Comparison of ENCODE assay signal across 8 cellular contexts in the genomic region with DNA sequence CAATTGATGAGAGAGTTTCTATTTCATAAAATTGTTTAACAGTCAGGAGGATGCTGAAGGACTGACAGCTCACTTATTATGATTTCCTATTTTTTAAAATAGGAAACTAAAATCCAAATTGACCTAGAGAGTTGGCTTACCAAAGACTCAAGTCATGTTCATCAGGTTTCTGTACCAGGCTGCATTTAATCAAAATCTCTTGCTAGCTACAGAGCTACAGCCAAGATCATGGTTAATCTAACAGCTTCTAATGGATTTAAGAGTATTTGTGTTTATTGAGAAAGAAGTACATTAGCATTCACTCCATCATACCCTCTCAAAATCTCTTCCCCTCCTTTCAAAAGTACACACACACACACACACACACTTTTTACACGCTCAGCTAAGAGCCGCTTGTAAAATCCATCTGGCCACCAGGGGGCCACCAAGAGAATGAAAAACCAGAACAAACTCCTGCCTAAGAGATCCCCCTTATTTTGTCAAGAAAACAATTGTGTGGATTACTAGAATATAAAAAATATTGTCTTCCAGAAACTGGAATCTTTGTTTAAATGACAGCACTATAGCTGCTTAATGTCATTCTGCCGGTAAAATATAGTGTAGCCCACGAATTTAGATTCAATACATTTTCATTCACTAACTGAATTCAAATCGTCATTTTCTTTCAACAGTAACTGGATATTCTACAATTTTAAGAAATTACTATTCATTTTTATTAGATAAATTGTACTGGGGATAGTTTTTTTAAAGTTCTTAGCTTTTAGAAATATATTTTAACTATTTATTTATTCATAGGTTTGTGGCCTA.
A peak's percentile ranks its signal among the peaks of the same experiment; 100 is the strongest.
DNase-seq lines count a peak whose midpoint lies in the region; ATAC-seq and TF ChIP-seq lines count a peak whose summit lies in the region.

No MANE protein-coding gene starts in this region.

- no peak overlapping the region for H3K4me3 ChIP-seq in AG04450 (ENCODE audit: low read depth, low read length)
- H3K4me3 ChIP-seq in testis: no peak overlapping the region

- H3K4me1 ChIP-seq in foreskin keratinocyte (no peaks in the 10 kb centered on the region), testis (no peaks in the 10 kb centered on the region)

- no peaks in the 10 kb centered on the region for H3K9me3 ChIP-seq in AG04450 (ENCODE audit: control insufficient read depth, insufficient read depth, low read length)
- H3K9me3 ChIP-seq in testis: no peaks in the 10 kb centered on the region

- H3K27me3 ChIP-seq in AG04450 (ENCODE audit: control insufficient read depth, insufficient read depth, low read length): no peaks in the 10 kb centered on the region
- no peaks in the 10 kb centered on the region for H3K27me3 ChIP-seq in foreskin keratinocyte
- H3K27me3 ChIP-seq in testis: no peaks in the 10 kb centered on the region

- H3K27ac ChIP-seq in AG04450 (ENCODE audit: low read depth, low read length) (no peak overlapping the region), foreskin keratinocyte (no peak overlapping the region), testis (no peak overlapping the region)

- peak; percentile 21 for DNase-seq in AG04450 (ENCODE audit: low read depth, low spot score)
- DNase-seq in RPMI8226: peak; percentile 50
- DNase-seq in activated T-helper 9 cell treated with anti-CD3 and anti-CD28 coated beads, Interleukin-2, amount 50 U/mL, for 16 hours (ENCODE audit: low read depth): peak; percentile 55
- DNase-seq in foreskin keratinocyte: peak in 1 of 2 donors; percentile 48
- peak; percentile 91 for DNase-seq in omental fat pad (ENCODE audit: low spot score)
- DNase-seq in testis: peak; percentile 85

- 50 to 53% methylated on average over 5 of the region's 5 CpGs for WGBS in testis, 2 donors

- no peak for TF ChIP-seq POLR2A in testis (IDR thresholded peaks at IDR 0.05)

- ATAC-seq in GM18511 (IDR thresholded peaks at IDR 0.05; ENCODE audit: unreplicated experiment) (peak; percentile 92), HG03432 (IDR thresholded peaks at IDR 0.05; ENCODE audit: unreplicated experiment) (peak; percentile 91), foreskin keratinocyte (no peak), omental fat pad (ENCODE audit: low FRiP score) (no peak)

- intact Hi-C loops in testis (cut with DNase I; ENCODE audit: low total_unique reads): no loop called here

- POLR2A ChIA-PET in AG04450 (lab: Yijun Ruan, JAX): interaction anchor here (3.7 kb wide), 1 partner anchor 333 kb away, joined by 23 read pairs; a partner anchor contains a TSS

- CTCF ChIA-PET in AG04450 (lab: Charles Lee): interaction anchor here (0.6 to 4.3 kb wide), 97 partner anchors 9 to 1074 kb away, joined by 3 to 55 read pairs (median 4); a partner anchor contains a TSS

- TF ChIP-seq CTCF in AG04450 (IDR thresholded peaks at IDR 0.05; ENCODE audit: low read depth, low read length) (peak; percentile 88), foreskin keratinocyte (conservative IDR thresholded peaks at IDR 0.05) (peak; percentile 76), omental fat pad (IDR thresholded peaks at IDR 0.05) (peak in 2 of 3 donors; percentile 44 to 71), testis (IDR thresholded peaks at IDR 0.05) (peak; percentile 83 to 91 (median 86))

- no peaks in the 10 kb centered on the region for H3K36me3 ChIP-seq in testis (ENCODE audit: low read depth, missing control alignments)

Comparison
In these comparisons a context has a peak if more than half of its experiments do, and no peak if none do; other contexts are left out.
1. ATAC-seq: peak in GM18511 (single experiment) and HG03432 (single experiment); none in foreskin keratinocyte (single experiment) and omental fat pad (single experiment).
2. Peak in every context shown above with its lines, with median percentiles within 50 percentile points of each other: CTCF ChIP-seq.